18 cellular contexts compared by ENCODE assay signal in genomic region chr2:24771099-24771498, GRCh38.
"Had no signal": no experiment of that assay in that cellular context is flagged by ENCODE, and none has a peak within 500 bp of the region (broad histone marks: within the 10 kb centered on the region; RNA-seq: fewer than 3 reads in every experiment).

No MANE protein-coding gene starts in this region.

- ATAC-seq: heart left ventricle; left colon; mucosa of descending colon; psoas muscle; sciatic nerve; stimulated activated memory B cell treated with anti-CD40 and anti-IgM and Interleukin-4, amounts not matched to agents 10 μg/mL and 1 μg/mL and 100 μg/mL, for 72 hours had no signal

- H3K4me3 ChIP-seq: heart left ventricle, lung, mucosa of descending colon, psoas muscle, SJSA1 had no signal

- H3K4me1 ChIP-seq: psoas muscle, SJSA1 had no signal

- H3K27ac ChIP-seq: epithelial cell of prostate, heart left ventricle, psoas muscle, SJSA1 had no signal

- FAIRE-seq: frontal cortex had no signal

- DNase-seq: activated CD4-positive, alpha-beta T cell treated with anti-CD3 and anti-CD28 coated beads, Interleukin-2, amount 10 ng/mL, durations not matched to agents 7 days and 5 days; activated naive CD4-positive, alpha-beta T cell treated with anti-CD3 and anti-CD28 coated beads, Interleukin-2, amount 50 U/mL, for 16 hours; amygdala; central memory CD4-positive, alpha-beta T cell; effector CD8-positive, alpha-beta T cell; heart left ventricle; left colon; mucosa of descending colon; psoas muscle; stimulated activated CD4-positive, alpha-beta T cell treated with anti-CD3 and anti-CD28 coated beads, Interleukin-12 subunit alpha, Interleukin-12 subunit beta, amount 100 ng/mL, for 4 hours; SW 1271 had no signal

- H3K27me3 ChIP-seq: heart left ventricle, SJSA1 had no signal

- H3K9me3 ChIP-seq: heart left ventricle, mucosa of descending colon, psoas muscle, SJSA1 had no signal

- H3K4me3 Mint-ChIP-seq: activated CD4-positive, alpha-beta T cell treated with anti-CD3 and anti-CD28 coated beads, Interleukin-2, amount 10 ng/mL, durations not matched to agents 7 days and 5 days; brain; stimulated activated memory B cell treated with anti-CD40 and anti-IgM and Interleukin-4, amounts not matched to agents 10 μg/mL and 1 μg/mL and 100 μg/mL, for 72 hours had no signal

- H3K27ac Mint-ChIP-seq: activated CD4-positive, alpha-beta T cell treated with anti-CD3 and anti-CD28 coated beads, Interleukin-2, amount 10 ng/mL, durations not matched to agents 7 days and 5 days; stimulated activated memory B cell treated with anti-CD40 and anti-IgM and Interleukin-4, amounts not matched to agents 10 μg/mL and 1 μg/mL and 100 μg/mL, for 72 hours had no signal

- H3K9me3 Mint-ChIP-seq: activated CD4-positive, alpha-beta T cell treated with anti-CD3 and anti-CD28 coated beads, Interleukin-2, amount 10 ng/mL, durations not matched to agents 7 days and 5 days; brain; stimulated activated memory B cell treated with anti-CD40 and anti-IgM and Interleukin-4, amounts not matched to agents 10 μg/mL and 1 μg/mL and 100 μg/mL, for 72 hours had no signal

- H3K4me1 Mint-ChIP-seq: stimulated activated memory B cell treated with anti-CD40 and anti-IgM and Interleukin-4, amounts not matched to agents 10 μg/mL and 1 μg/mL and 100 μg/mL, for 72 hours had no signal

- H3K27me3 Mint-ChIP-seq: activated CD4-positive, alpha-beta T cell treated with anti-CD3 and anti-CD28 coated beads, Interleukin-2, amount 10 ng/mL, durations not matched to agents 7 days and 5 days; brain; stimulated activated memory B cell treated with anti-CD40 and anti-IgM and Interleukin-4, amounts not matched to agents 10 μg/mL and 1 μg/mL and 100 μg/mL, for 72 hours had no signal
